Comparison of ENCODE assay signal across 39 cellular contexts in genomic region chr2:50374117-50374516, GRCh38.
"Had no signal": no experiment of that assay in that cellular context is flagged by ENCODE, and none has a peak within 500 bp of the region (broad histone marks: within the 10 kb centered on the region; RNA-seq: fewer than 3 reads in every experiment).

No MANE protein-coding gene starts in this region.

- H3K4me3 ChIP-seq: adrenal gland, ascending aorta, body of pancreas, breast epithelium, cardiac muscle cell had no signal

- H3K27me3 ChIP-seq: adrenal gland, ascending aorta, body of pancreas, brain microvascular endothelial cell, breast epithelium had no signal

- FAIRE-seq: astrocyte, bronchial epithelial cell had no signal

- H3K4me1 ChIP-seq: adrenal gland, ascending aorta, body of pancreas, breast epithelium had no signal

- H3K4me3 Mint-ChIP-seq: activated naive CD4-positive, alpha-beta T cell treated with anti-CD3 and anti-CD28 coated beads for 36 hours; activated naive CD4-positive, alpha-beta T cell treated with anti-CD3 and anti-CD28 coated beads, Interleukin-2, amount 10 ng/mL, durations not matched to agents 7 days and 5 days; activated naive CD4-positive, alpha-beta T cell treated with anti-CD3 and anti-CD28 coated beads, Interleukin-2, amount 50 U/mL, for 24 hours; activated naive CD8-positive, alpha-beta T cell; activated naive CD8-positive, alpha-beta T cell treated with anti-CD3 and anti-CD28 coated beads for 36 hours; activated naive CD8-positive, alpha-beta T cell treated with anti-CD3 and anti-CD28 coated beads, Interleukin-2, amount 10 ng/mL, durations not matched to agents 7 days and 5 days; activated naive CD8-positive, alpha-beta T cell treated with anti-CD3 and anti-CD28 coated beads, Interleukin-2, amount 50 U/mL, for 24 hours; activated T-cell treated with anti-CD3 and anti-CD28 coated beads, Interleukin-2, amount 50 U/mL, for 24 hours; activated T-cell treated with anti-CD3 and anti-CD28 coated beads, Interleukin-2, amount 50 U/mL, for 4 hours; activated T-cell treated with anti-CD3 and anti-CD28 coated beads, Interleukin-2, amount 50 U/mL, for 72 hours; activated T-helper 17 cell treated with anti-CD3 and anti-CD28 coated beads, Interleukin-2, amount 50 U/mL, for 72 hours; brain; central memory CD8-positive, alpha-beta T cell had no signal

- H3K27me3 Mint-ChIP-seq: activated naive CD4-positive, alpha-beta T cell treated with anti-CD3 and anti-CD28 coated beads, Interleukin-2, amount 10 ng/mL, durations not matched to agents 7 days and 5 days; activated naive CD4-positive, alpha-beta T cell treated with anti-CD3 and anti-CD28 coated beads, Interleukin-2, amount 50 U/mL, for 24 hours; activated naive CD8-positive, alpha-beta T cell; activated naive CD8-positive, alpha-beta T cell treated with anti-CD3 and anti-CD28 coated beads, Interleukin-2, amount 10 ng/mL, durations not matched to agents 7 days and 5 days; activated naive CD8-positive, alpha-beta T cell treated with anti-CD3 and anti-CD28 coated beads, Interleukin-2, amount 50 U/mL, for 24 hours; activated T-cell treated with anti-CD3 and anti-CD28 coated beads, Interleukin-2, amount 50 U/mL, for 24 hours; brain; central memory CD8-positive, alpha-beta T cell had no signal

- H3K9me3 ChIP-seq: adrenal gland, ascending aorta, body of pancreas, breast epithelium had no signal

- H3K36me3 Mint-ChIP-seq: activated naive CD4-positive, alpha-beta T cell treated with anti-CD3 and anti-CD28 coated beads, Interleukin-2, amount 10 ng/mL, durations not matched to agents 7 days and 5 days; activated naive CD4-positive, alpha-beta T cell treated with anti-CD3 and anti-CD28 coated beads, Interleukin-2, amount 50 U/mL, for 24 hours; activated naive CD8-positive, alpha-beta T cell; activated naive CD8-positive, alpha-beta T cell treated with anti-CD3 and anti-CD28 coated beads for 36 hours; activated naive CD8-positive, alpha-beta T cell treated with anti-CD3 and anti-CD28 coated beads, Interleukin-2, amount 10 ng/mL, durations not matched to agents 7 days and 5 days; brain had no signal

- H3K4me1 Mint-ChIP-seq: activated naive CD4-positive, alpha-beta T cell treated with anti-CD3 and anti-CD28 coated beads, Interleukin-2, amount 10 ng/mL, durations not matched to agents 7 days and 5 days; activated naive CD4-positive, alpha-beta T cell treated with anti-CD3 and anti-CD28 coated beads, Interleukin-2, amount 50 U/mL, for 24 hours; activated naive CD8-positive, alpha-beta T cell treated with anti-CD3 and anti-CD28 coated beads for 36 hours; activated naive CD8-positive, alpha-beta T cell treated with anti-CD3 and anti-CD28 coated beads, Interleukin-2, amount 10 ng/mL, durations not matched to agents 7 days and 5 days; activated naive CD8-positive, alpha-beta T cell treated with anti-CD3 and anti-CD28 coated beads, Interleukin-2, amount 50 U/mL, for 24 hours; activated T-helper 17 cell treated with anti-CD3 and anti-CD28 coated beads, Interleukin-2, amount 50 U/mL, for 72 hours; brain; central memory CD8-positive, alpha-beta T cell had no signal

- H3K9me3 Mint-ChIP-seq: activated naive CD4-positive, alpha-beta T cell treated with anti-CD3 and anti-CD28 coated beads for 36 hours; activated naive CD4-positive, alpha-beta T cell treated with anti-CD3 and anti-CD28 coated beads, Interleukin-2, amount 10 ng/mL, durations not matched to agents 7 days and 5 days; activated naive CD8-positive, alpha-beta T cell treated with anti-CD3 and anti-CD28 coated beads, Interleukin-2, amount 10 ng/mL, durations not matched to agents 7 days and 5 days; activated naive CD8-positive, alpha-beta T cell treated with anti-CD3 and anti-CD28 coated beads, Interleukin-2, amount 50 U/mL, for 24 hours; activated T-helper 2 cell treated with anti-CD3 and anti-CD28 coated beads, Interferon-gamma antibody, Interleukin-2, Interleukin-4, amounts not matched to agents 10 μg/mL and 5 μg/mL and 100 μg/mL, durations not matched to agents 14 hours and 24 hours and 36 hours had no signal

- H3K27ac Mint-ChIP-seq: activated naive CD4-positive, alpha-beta T cell treated with anti-CD3 and anti-CD28 coated beads for 36 hours; activated naive CD4-positive, alpha-beta T cell treated with anti-CD3 and anti-CD28 coated beads, Interleukin-2, amount 10 ng/mL, durations not matched to agents 7 days and 5 days; activated naive CD4-positive, alpha-beta T cell treated with anti-CD3 and anti-CD28 coated beads, Interleukin-2, amount 50 U/mL, for 24 hours; activated naive CD4-positive, alpha-beta T cell treated with anti-CD3 and anti-CD28 coated beads, Interleukin-2, amount 50 U/mL, for 72 hours; activated naive CD8-positive, alpha-beta T cell; activated naive CD8-positive, alpha-beta T cell treated with anti-CD3 and anti-CD28 coated beads for 36 hours; activated naive CD8-positive, alpha-beta T cell treated with anti-CD3 and anti-CD28 coated beads, Interleukin-2, amount 10 ng/mL, durations not matched to agents 7 days and 5 days; activated naive CD8-positive, alpha-beta T cell treated with anti-CD3 and anti-CD28 coated beads, Interleukin-2, amount 50 U/mL, for 24 hours; activated T-cell treated with anti-CD3 and anti-CD28 coated beads, Interleukin-2, amount 50 U/mL, for 24 hours; activated T-cell treated with anti-CD3 and anti-CD28 coated beads, Interleukin-2, amount 50 U/mL, for 72 hours; activated T-helper 17 cell treated with anti-CD3 and anti-CD28 coated beads, Interleukin-2, amount 50 U/mL, for 72 hours; activated T-helper 2 cell treated with anti-CD3 and anti-CD28 coated beads, Interferon-gamma antibody, Interleukin-2, Interleukin-4, amounts not matched to agents 10 μg/mL and 5 μg/mL and 100 μg/mL, durations not matched to agents 14 hours and 24 hours and 36 hours; brain had no signal

- H3K36me3 ChIP-seq: adrenal gland, ascending aorta, brain microvascular endothelial cell, breast epithelium, cardiac muscle cell had no signal

- ATAC-seq: activated naive CD4-positive, alpha-beta T cell treated with anti-CD3 and anti-CD28 coated beads, Interleukin-2, amount 50 U/mL, for 72 hours; activated naive CD8-positive, alpha-beta T cell treated with anti-CD3 and anti-CD28 coated beads, Interleukin-2, amount 50 U/mL, for 24 hours; activated T-cell treated with anti-CD3 and anti-CD28 coated beads, Interleukin-2, amount 50 U/mL, for 4 hours; activated T-cell treated with anti-CD3 and anti-CD28 coated beads, Interleukin-2, amount 50 U/mL, for 72 hours; activated T-helper 17 cell treated with anti-CD3 and anti-CD28 coated beads, Interleukin-2, amount 50 U/mL, for 72 hours; body of pancreas had no signal

- H3K27ac ChIP-seq: adrenal gland, ascending aorta, body of pancreas, brain microvascular endothelial cell, breast epithelium, cardiac muscle cell had no signal

- DNase-seq: activated effector memory CD4-positive, alpha-beta T cell treated with anti-CD3 and anti-CD28 coated beads, Interleukin-2, amount 50 U/mL, for 16 hours; activated effector memory CD4-positive, alpha-beta T cell treated with Interleukin-2 at 50 U/mL for 16 hours; activated gamma-delta T cell; activated gamma-delta T cell treated with Interleukin-2 at 50 U/mL for 16 hours; activated naive CD4-positive, alpha-beta T cell; activated naive CD4-positive, alpha-beta T cell treated with anti-CD3 and anti-CD28 coated beads for 36 hours; activated naive CD4-positive, alpha-beta T cell treated with anti-CD3 and anti-CD28 coated beads, Interleukin-2, amount 10 ng/mL, durations not matched to agents 7 days and 5 days; activated naive CD4-positive, alpha-beta T cell treated with anti-CD3 and anti-CD28 coated beads, Interleukin-2, amount 50 U/mL, for 16 hours; activated naive CD4-positive, alpha-beta T cell treated with Interleukin-2 at 50 U/mL for 16 hours; activated naive CD8-positive, alpha-beta T cell treated with anti-CD3 and anti-CD28 coated beads for 36 hours; activated naive CD8-positive, alpha-beta T cell treated with anti-CD3 and anti-CD28 coated beads, Interleukin-2, amount 10 ng/mL, durations not matched to agents 7 days and 5 days; activated naive CD8-positive, alpha-beta T cell treated with anti-CD3 and anti-CD28 coated beads, Interleukin-2, amount 50 U/mL, for 24 hours; activated T-cell treated with anti-CD3 and anti-CD28 coated beads, Interleukin-2, amount 50 U/mL, for 1 hour; activated T-cell treated with anti-CD3 and anti-CD28 coated beads, Interleukin-2, amount 50 U/mL, for 24 hours; activated T-cell treated with anti-CD3 and anti-CD28 coated beads, Interleukin-2, amount 50 U/mL, for 4 hours; activated T-cell treated with anti-CD3 and anti-CD28 coated beads, Interleukin-2, amount 50 U/mL, for 48 hours; activated T-cell treated with anti-CD3 and anti-CD28 coated beads, Interleukin-2, amount 50 U/mL, for 72 hours; adrenal gland; amniotic stem cell; amygdala; anterior cingulate cortex; aorta; body of pancreas; brain microvascular endothelial cell; caudate nucleus; central memory CD4-positive, alpha-beta T cell; cerebellar nuclear complex had no signal
